Comparison of ENCODE assay signal across 8 cellular contexts in genomic region chr17:50397111-50397918, GRCh38. TPM values are rescaled to one million over a fixed set of nuclear protein-coding genes. Genes with fewer than 3 reads are reported as not detected.
DNase-seq lines count a peak whose midpoint lies in the region; ATAC-seq, FAIRE-seq and TF ChIP-seq lines count a peak whose summit lies in the region.

LRRC59 (minus strand) TSS chr17:50397523; CDS start chr17:50397317, 206 bp downstream.

- H3K9me3 ChIP-seq in adrenal gland (replicated peaks in 1 of 3), result no peaks in the 10 kb centered on the region
- H3K9me3 ChIP-seq in heart right ventricle, result no peaks in the 10 kb centered on the region
- no peaks in the 10 kb centered on the region for H3K9me3 ChIP-seq in upper lobe of left lung

- H3K27ac ChIP-seq in adrenal gland, result peak within 1 kb of the TSS; percentile 77 to 97 (median 94)
- H3K27ac ChIP-seq in heart right ventricle, result peak within 1 kb of the TSS in 9 of 10 donors; percentile 54 to 91 (median 88)
- peak within 1 kb of the TSS; percentile 88 to 93 (median 90) for H3K27ac ChIP-seq in upper lobe of left lung

- DNase-seq in GM12891 (ENCODE audit: insufficient read length, low spot score) (peak; percentile 93), NCI-H1105 treated with DMSO at 0.1 percent for 48 hours (lab: John Stamatoyannopoulos, UW) (peak; percentile 74), T-helper 1 cell (peak; percentile 82 to 91 (median 89)), adrenal gland (peak; percentile 86 to 93 (median 89)), heart right ventricle (peak; percentile 88 to 92), posterior vena cava (ENCODE audit: low spot score) (peak; percentile 98), upper lobe of left lung (peak; percentile 94 to 98)

- FAIRE-seq in GM12891 (lab: Jason Lieb, UNC), result peak; percentile 99

- H3K4me3 ChIP-seq in adrenal gland (peak within 1 kb of the TSS; percentile 46 to 90 (median 69)), heart right ventricle (peak within 1 kb of the TSS; percentile 67 to 100 (median 90)), upper lobe of left lung (peak within 1 kb of the TSS; percentile 72 to 99 (median 92))

- TF ChIP-seq CTCF in adrenal gland (IDR thresholded peaks at IDR 0.05) (peak; percentile 87 to 98 (median 93)), heart right ventricle (IDR thresholded peaks at IDR 0.05) (peak; percentile 90 to 100 (median 99)), upper lobe of left lung (IDR thresholded peaks at IDR 0.05) (peak; percentile 95 to 100 (median 99))

- WGBS in adrenal gland, 4 donors, result 1 to 3% (median 1%) methylated on average over 12 to 70 of the region's 70 CpGs
- 0 to 1% methylated on average over 66 to 70 of the region's 70 CpGs for WGBS in heart right ventricle, 2 donors
- WGBS in upper lobe of left lung, 2 donors, result 1% methylated on average over 12 to 24 of the region's 70 CpGs

- H3K27me3 ChIP-seq in adrenal gland, result no peaks in the 10 kb centered on the region
- H3K27me3 ChIP-seq in heart right ventricle, result no peaks in the 10 kb centered on the region
- no peaks in the 10 kb centered on the region for H3K27me3 ChIP-seq in upper lobe of left lung

- peak; percentile 92 for TF ChIP-seq POLR2A in GM12891 (IDR thresholded peaks at IDR 0.05; ENCODE audit: low read depth, low read length)
- TF ChIP-seq POLR2A in adrenal gland (IDR thresholded peaks at IDR 0.05), result peak; percentile 75 to 79
- peak in 2 of 4 donors; percentile 90 to 91 for TF ChIP-seq POLR2A in upper lobe of left lung (IDR thresholded peaks at IDR 0.05)

- ATAC-seq in HG02678 (IDR thresholded peaks at IDR 0.05; ENCODE audit: unreplicated experiment) (peak; percentile 97), heart right ventricle (peak; percentile 97 to 98 (median 98)), upper lobe of left lung (ENCODE audit: low FRiP score in 2 of 2) (peak; percentile 98 to 99)

- TF ChIP-seq EP300 in upper lobe of left lung (IDR thresholded peaks at IDR 0.05), result no peak

- H3K4me1 ChIP-seq in adrenal gland (replicated peaks in 1 of 2) (peaks cover 20 to 33% of the 10 kb centered on the region in 2 donors), heart right ventricle (peaks cover 2 to 32% (median 22%) of the 10 kb centered on the region in 9 donors), upper lobe of left lung (peaks cover 22 to 29% (median 26%) of the 10 kb centered on the region in 4 donors)

- H3K36me3 ChIP-seq in adrenal gland (replicated peaks in 1 of 2), result peaks cover 0 to 25% of the 10 kb centered on the region in 2 donors
- peaks cover 0 to 31% (median 22%) of the 10 kb centered on the region in 9 donors for H3K36me3 ChIP-seq in heart right ventricle
- H3K36me3 ChIP-seq in upper lobe of left lung, result peaks cover 19 to 32% (median 27%) of the 10 kb centered on the region in 4 donors

- intact Hi-C loops in adrenal gland (cut with DNase I), result loop anchor here in 1 of 2 donors (5.0 kb wide), 1 partner anchor 35 kb away; no protein-coding TSS in a partner anchor
- intact Hi-C loops in heart right ventricle (cut with DNase I), result loop anchor here in 1 of 10 donors (1.0 kb wide), 1 partner anchor 82 kb away; no protein-coding TSS in a partner anchor
- intact Hi-C loops in posterior vena cava (cut with DNase I), result no loop called here

TF ChIP-seq in GM12891, 5 proteins besides CTCF, POLR2A, EP300 and RAD21:
- TF ChIP-seq TAF1 (IDR thresholded peaks at IDR 0.05; ENCODE audit: low read depth, low read length) (peak; percentile 88), SPI1 (IDR thresholded peaks at IDR 0.05; ENCODE audit: low read depth, low read length) (peak; percentile 58), POLR2AphosphoS5 (IDR thresholded peaks at IDR 0.05; ENCODE audit: low read depth, low read length) (peak; percentile 96), PAX5 (IDR thresholded peaks at IDR 0.05; ENCODE audit: insufficient read depth, low read length, severe bottlenecking) (peak; percentile 87), POU2F2 (IDR thresholded peaks at IDR 0.05; ENCODE audit: low read depth, low read length) (0 out of 2 replicates have a peak, but pooled peaks have one; percentile 74)

RNA-seq across cellular contexts. Expression of gene LRRC59, which starts in this region (rescaled TPM):
- polyA plus RNA-seq in GM12891 (2012; ENCODE audit: low read depth, missing spikeins), result 37.7 TPM
- total RNA-seq in adrenal gland (100 to 1,000 TPM in 6 of 8 donors, 10 to 100 TPM in 2; 88.6 to 337 (median 110) TPM), heart right ventricle (10 to 100 TPM; 19.2 to 48.3 (median 24.7) TPM), posterior vena cava (10 to 100 TPM; 66.1 to 93.6 TPM), upper lobe of left lung (100 to 1,000 TPM in 1 of 6 donors, 10 to 100 TPM in 5; 19.9 to 135 (median 67.0) TPM)
- polyA plus RNA-seq in adrenal gland (100 to 1,000 TPM in 1 of 3 donors, 10 to 100 TPM in 2; 38.0 to 305 (median 49.3) TPM), heart right ventricle (10 to 100 TPM; 11.4 to 83.1 TPM)

Comparison
In these comparisons a context has a peak if more than half of its experiments do, and no peak if none do; other contexts are left out.
1. Peak in every context shown above with its lines: DNase-seq, ATAC-seq, H3K4me3 ChIP-seq and H3K27ac ChIP-seq.